In genomic region chr10:74705361-74705980, GRCh38 we compare ENCODE assay signal across 20 cellular contexts.
DNase-seq lines count a peak whose midpoint lies in the region; ATAC-seq, FAIRE-seq and TF ChIP-seq lines count a peak whose summit lies in the region.
"Had no signal": no experiment of that assay in that cellular context is flagged by ENCODE, and none has a peak within 500 bp of the region (broad histone marks: within the 10 kb centered on the region; RNA-seq: fewer than 3 reads in every experiment).

No MANE protein-coding gene starts in this region.

- H2AFZ ChIP-seq in mesenchymal stem cell (ENCODE audit: low read depth, low read length) (no peak overlapping the region), OCI-LY7 (ENCODE audit: low read length) (no peak overlapping the region)

- peak; percentile 77 for ATAC-seq in mucosa of descending colon
- ATAC-seq in HG03196 (IDR thresholded peaks at IDR 0.05; ENCODE audit: unreplicated experiment) = no peak
- ATAC-seq: activated naive CD8-positive, alpha-beta T cell treated with anti-CD3 and anti-CD28 coated beads, Interleukin-2, amount 50 U/mL, for 24 hours; upper lobe of right lung had no signal

- no peak overlapping the region for H3K23ac ChIP-seq in mesenchymal stem cell (ENCODE audit: low read length in 2 of 2)

- no peak overlapping the region for H2BK15ac ChIP-seq in mesenchymal stem cell (ENCODE audit: low read depth, poor library complexity, severe bottlenecking)

- WGBS in mesenchymal stem cell = 100% methylated on average over 1 of the region's 3 CpGs

- H3K79me2 ChIP-seq in OCI-LY7 (ENCODE audit: insufficient read depth, low read depth, low read length) = no peaks in the 10 kb centered on the region

- no peak overlapping the region for H2BK12ac ChIP-seq in mesenchymal stem cell (ENCODE audit: low read length in 2 of 2)

- no peak for DNase-seq in GM12891 (ENCODE audit: insufficient read length, low spot score)
- peak; percentile 87 for DNase-seq in NCI-H146 (lab: John Stamatoyannopoulos, UW)
- peak; percentile 70 for DNase-seq in NCI-H345 treated with DMSO at 0.1 percent for 48 hours (lab: John Stamatoyannopoulos, UW; ENCODE audit: unreplicated experiment)
- no peak for DNase-seq in mucosa of descending colon
- DNase-seq in effector CD4-positive, alpha-beta T cell = no peak
- no peak for DNase-seq in mesenchymal stem cell
- no peak for DNase-seq in OCI-LY7 (ENCODE audit: low spot score)
- DNase-seq: activated CD4-positive, alpha-beta T cell treated with anti-CD3 and anti-CD28 coated beads, Interleukin-2, amount 10 ng/mL, durations not matched to agents 24 days and 14 days; activated naive CD8-positive, alpha-beta T cell treated with anti-CD3 and anti-CD28 coated beads, Interleukin-2, amount 50 U/mL, for 24 hours; brain microvascular endothelial cell; GDM1; mammary epithelial cell; NCI-H2227 treated with DMSO at 0.1 percent for 48 hours; ovary; stomach; T-helper 1 cell; upper lobe of right lung had no signal

- H3K4ac ChIP-seq in mesenchymal stem cell (ENCODE audit: low read depth in 1 of 2, low read length in 2 of 2) = no peak overlapping the region

- H2BK5ac ChIP-seq in mesenchymal stem cell (ENCODE audit: low read depth, low read length, poor library complexity, severe bottlenecking) = no peak overlapping the region

- POLR2A ChIA-PET in OCI-LY7 (lab: Charles Lee) = interaction anchor here (0.7 to 1.8 kb wide), 3 partner anchors 12 to 415 kb away, joined by 3 to 4 read pairs (median 4); no protein-coding TSS in a partner anchor

- H4K91ac ChIP-seq in mesenchymal stem cell (ENCODE audit: low read length) = no peak overlapping the region

- no peaks in the 10 kb centered on the region for H3K9me2 ChIP-seq in OCI-LY7 (ENCODE audit: insufficient read depth, low read length)

- no peaks in the 10 kb centered on the region for H3K36me3 ChIP-seq in mucosa of descending colon (ENCODE audit: low read depth)
- peaks cover 0 to 30% of the 10 kb centered on the region in 2 experiments for H3K36me3 ChIP-seq in mesenchymal stem cell (ENCODE audit: control insufficient read depth in 1 of 2, insufficient read depth in 2 of 2, low read depth in 1 of 2, low read length in 2 of 2)
- H3K36me3 ChIP-seq in OCI-LY7 (ENCODE audit: insufficient read depth, low read length) = peaks cover 5% of the 10 kb centered on the region
- H3K36me3 ChIP-seq: ovary, upper lobe of right lung had no signal

- no peaks in the 10 kb centered on the region for H3K27me3 ChIP-seq in mesenchymal stem cell (ENCODE audit: control insufficient read depth in 1 of 2, insufficient read depth in 1 of 2, low read length in 2 of 2)
- H3K27me3 ChIP-seq: brain microvascular endothelial cell, ovary, stomach, upper lobe of right lung had no signal

- H3K4me1 ChIP-seq in mucosa of descending colon (ENCODE audit: low read depth) = no peaks in the 10 kb centered on the region
- H3K4me1 ChIP-seq in mesenchymal stem cell (ENCODE audit: control insufficient read depth, insufficient read depth, low read depth, low read length) = no peaks in the 10 kb centered on the region
- H3K4me1 ChIP-seq in OCI-LY7 (ENCODE audit: insufficient read depth, low read length, poor library complexity, severe bottlenecking) = no peaks in the 10 kb centered on the region
- H3K4me1 ChIP-seq: upper lobe of right lung had no signal

- peaks cover 1% of the 10 kb centered on the region for H3K79me1 ChIP-seq in mesenchymal stem cell (replicated peaks; ENCODE audit: low read length, poor library complexity, severe bottlenecking)

- H3K9ac ChIP-seq in mesenchymal stem cell (ENCODE audit: low read length) = no peak overlapping the region

- no peak overlapping the region for H2BK120ac ChIP-seq in mesenchymal stem cell (ENCODE audit: low read depth, low read length)

- TF ChIP-seq CTCF in mucosa of descending colon (IDR thresholded peaks at IDR 0.05) (no peak), OCI-LY7 (conservative IDR thresholded peaks at IDR 0.05; ENCODE audit: low read length) (no peak)

- H3K18ac ChIP-seq in mesenchymal stem cell (ENCODE audit: low read depth in 1 of 2, low read length in 2 of 2) = no peak overlapping the region

- CTCF ChIA-PET in OCI-LY7 (lab: Charles Lee; ENCODE audit: unreplicated experiment) = no interaction called here

- H3K4me3 ChIP-seq in mucosa of descending colon (no peak overlapping the region), mesenchymal stem cell (ENCODE audit: insufficient read depth in 1 of 2, low read depth in 1 of 2, low read length in 2 of 2) (no peak overlapping the region), OCI-LY7 (ENCODE audit: low read depth, low read length, poor library complexity, severe bottlenecking) (no peak overlapping the region)
- H3K4me3 ChIP-seq: ovary, stomach, upper lobe of right lung had no signal

- no peaks in the 10 kb centered on the region for H4K20me1 ChIP-seq in OCI-LY7 (ENCODE audit: insufficient read depth, low read length)

- intact Hi-C loops in mucosa of descending colon (cut with DNase I, micrococcal nuclease) = no loop called here
- intact Hi-C loops in OCI-LY7 (cut with micrococcal nuclease; ENCODE audit: unreplicated experiment) = no loop called here

- no peak overlapping the region for H3K4me2 ChIP-seq in mesenchymal stem cell (ENCODE audit: low read length, poor library complexity, severe bottlenecking)
- H3K4me2 ChIP-seq in OCI-LY7 (ENCODE audit: low read length) = no peak overlapping the region

- TF ChIP-seq POLR2A in GM12891 (IDR thresholded peaks at IDR 0.05; ENCODE audit: low read depth, low read length) = no peak

- H3K14ac ChIP-seq in mesenchymal stem cell (ENCODE audit: low read length in 2 of 2) = no peak overlapping the region

- BruUV-seq in OCI-LY7 (replicated peaks; lab: Mats Ljungman, UMichigan) = no TSS peak

- no peak overlapping the region for H2AK5ac ChIP-seq in mesenchymal stem cell (ENCODE audit: low read length, severe bottlenecking)

- H3K27ac ChIP-seq in mesenchymal stem cell (ENCODE audit: low read length, poor library complexity, severe bottlenecking) (no peak overlapping the region), OCI-LY7 (ENCODE audit: low read depth, low read length, poor library complexity, severe bottlenecking) (no peak overlapping the region)
- H3K27ac ChIP-seq: brain microvascular endothelial cell, ovary, upper lobe of right lung had no signal

- H3K9me3 ChIP-seq in mucosa of descending colon (no peaks in the 10 kb centered on the region), mesenchymal stem cell (ENCODE audit: control insufficient read depth, low read length) (peaks cover 4% of the 10 kb centered on the region), OCI-LY7 (ENCODE audit: low read length) (no peaks in the 10 kb centered on the region; the same call in 1 of the 2 replicates)
- H3K9me3 ChIP-seq: ovary, stomach, upper lobe of right lung had no signal

- FAIRE-seq in GM12891 (lab: Jason Lieb, UNC) = peak; percentile 26
- FAIRE-seq: H1, keratinocyte had no signal

- no peak overlapping the region for H4K8ac ChIP-seq in mesenchymal stem cell (ENCODE audit: low read length)

TF ChIP-seq in GM12891, 5 proteins besides CTCF, POLR2A, EP300 and RAD21:
- TF ChIP-seq SPI1 (IDR thresholded peaks at IDR 0.05; ENCODE audit: low read depth, low read length) (no peak), TAF1 (IDR thresholded peaks at IDR 0.05; ENCODE audit: low read depth, low read length) (no peak), POLR2AphosphoS5 (IDR thresholded peaks at IDR 0.05; ENCODE audit: low read depth, low read length) (no peak), POU2F2 (IDR thresholded peaks at IDR 0.05; ENCODE audit: low read depth, low read length) (no peak), PAX5 (IDR thresholded peaks at IDR 0.05; ENCODE audit: insufficient read depth, low read length, severe bottlenecking) (no peak)

Comparison
In these comparisons a context has a peak if more than half of its experiments do, and no peak if none do; other contexts are left out.
1. DNase-seq: peak in NCI-H146 (single experiment) and NCI-H345 treated with DMSO at 0.1 percent for 48 hours (single experiment); none in GM12891 (single experiment), mucosa of descending colon (0 of 3), effector CD4-positive, alpha-beta T cell (single experiment), mesenchymal stem cell (single experiment) and OCI-LY7 (single experiment).